In genomic region chr10:21495002-21495685, GRCh38 we compare ENCODE assay signal across 8 cellular contexts. TPM values are rescaled to one million over a fixed set of nuclear protein-coding genes. Genes with fewer than 3 reads are reported as not detected.
DNase-seq lines count a peak whose midpoint lies in the region; ATAC-seq and TF ChIP-seq lines count a peak whose summit lies in the region.

No MANE protein-coding gene starts in this region.

- no peaks in the 10 kb centered on the region for H3K36me3 ChIP-seq in SJCRH30
- H3K36me3 ChIP-seq in psoas muscle (ENCODE audit: insufficient read depth in 1 of 2, low read depth in 1 of 2) = no peaks in the 10 kb centered on the region

- intact Hi-C loops in psoas muscle (cut with DNase I) = loop anchor here (2.0 to 10.0 kb wide), 7 partner anchors 238 to 1492 kb away; partner anchors contain the start of genes DNAJC1 (in 2 of the 2), BMI1 (in 1 of the 2) and COMMD3 (in 1 of the 2)

- CTCF ChIA-PET in activated CD8-positive, alpha-beta memory T cell treated with anti-CD3 and anti-CD28 coated beads, Interleukin-2, amount 10 ng/mL, durations not matched to agents 7 days and 5 days (lab: Charles Lee) = interaction anchor here (0.7 to 3.9 kb wide), 25 partner anchors 8 to 736 kb away, joined by 3 to 33 read pairs (median 5); partner anchors contain the start of gene MLLT10

- no peak for ATAC-seq in activated CD8-positive, alpha-beta memory T cell treated with anti-CD3 and anti-CD28 coated beads, Interleukin-2, amount 10 ng/mL, durations not matched to agents 7 days and 5 days
- ATAC-seq in psoas muscle (peak in 3 of 4 donors; percentile 2 to 12 (median 4)), HG02840 (IDR thresholded peaks at IDR 0.05; ENCODE audit: low FRiP score, unreplicated experiment) (no peak)

- WGBS in psoas muscle, 3 donors = 0 to 1% (median 1%) methylated on average over 35 of the region's 35 CpGs

- DNase-seq in activated CD8-positive, alpha-beta memory T cell treated with anti-CD3 and anti-CD28 coated beads, Interleukin-2, amount 10 ng/mL, durations not matched to agents 7 days and 5 days = no peak
- DNase-seq in activated CD8-positive, alpha-beta memory T cell treated with anti-CD3 and anti-CD28 coated beads for 24 hours = no peak
- DNase-seq in SJCRH30 (no peak), fibroblast of the aortic adventitia (ENCODE audit: low read depth) (peak; percentile 44), psoas muscle (no peak), NCI-H226 (no peak), NOMO-1 treated with DMSO at 0.1 percent for 48 hours (lab: John Stamatoyannopoulos, UW; ENCODE audit: unreplicated experiment) (no peak)

- no peak overlapping the region for H3K27ac ChIP-seq in SJCRH30
- peak overlapping the region; percentile 18 for H3K27ac ChIP-seq in psoas muscle

- peak overlapping the region; percentile 88 for H3K4me3 ChIP-seq in SJCRH30
- peak overlapping the region; percentile 85 for H3K4me3 ChIP-seq in fibroblast of the aortic adventitia (ENCODE audit: low read depth, low read length)
- peak overlapping the region; percentile 83 for H3K4me3 ChIP-seq in psoas muscle

- H3K4me1 ChIP-seq in SJCRH30 (peaks cover 4% of the 10 kb centered on the region; the same call in 1 of the 2 replicates), psoas muscle (no peaks in the 10 kb centered on the region)

- TF ChIP-seq CTCF in fibroblast of the aortic adventitia (IDR thresholded peaks at IDR 0.05; ENCODE audit: insufficient read depth, low read length) (peak; percentile 3), psoas muscle (IDR thresholded peaks at IDR 0.05) (no peak)

- no peaks in the 10 kb centered on the region for H3K36me3 Mint-ChIP-seq in activated CD8-positive, alpha-beta memory T cell treated with anti-CD3 and anti-CD28 coated beads, Interleukin-2, amount 10 ng/mL, durations not matched to agents 7 days and 5 days

- no peaks in the 10 kb centered on the region for H3K9me3 Mint-ChIP-seq in activated CD8-positive, alpha-beta memory T cell treated with anti-CD3 and anti-CD28 coated beads, Interleukin-2, amount 10 ng/mL, durations not matched to agents 7 days and 5 days (ENCODE audit: low read depth)

- no peaks in the 10 kb centered on the region for H3K27me3 ChIP-seq in SJCRH30
- H3K27me3 ChIP-seq in psoas muscle (ENCODE audit: insufficient read depth in 3 of 3, low read length in 2 of 3) = peaks cover 0 to 4% (median 1%) of the 10 kb centered on the region in 3 donors

- peaks cover 24% of the 10 kb centered on the region for H3K4me1 Mint-ChIP-seq in activated CD8-positive, alpha-beta memory T cell treated with anti-CD3 and anti-CD28 coated beads, Interleukin-2, amount 10 ng/mL, durations not matched to agents 7 days and 5 days

- peaks cover 76% of the 10 kb centered on the region for H3K27me3 Mint-ChIP-seq in activated CD8-positive, alpha-beta memory T cell treated with anti-CD3 and anti-CD28 coated beads, Interleukin-2, amount 10 ng/mL, durations not matched to agents 7 days and 5 days

- H3K4me3 Mint-ChIP-seq in activated CD8-positive, alpha-beta memory T cell treated with anti-CD3 and anti-CD28 coated beads, Interleukin-2, amount 10 ng/mL, durations not matched to agents 7 days and 5 days = peak overlapping the region; percentile 74

- no peaks in the 10 kb centered on the region for H3K9me3 ChIP-seq in SJCRH30 (replicated peaks)
- no peaks in the 10 kb centered on the region for H3K9me3 ChIP-seq in psoas muscle

- peak overlapping the region; percentile 26 for H3K27ac Mint-ChIP-seq in activated CD8-positive, alpha-beta memory T cell treated with anti-CD3 and anti-CD28 coated beads, Interleukin-2, amount 10 ng/mL, durations not matched to agents 7 days and 5 days

RNA-seq across cellular contexts. Expression of gene SKIDA1, which starts 30.3 kb away (rescaled TPM):
- under 1 TPM; 0.26 to 0.29 TPM for total RNA-seq in activated CD8-positive, alpha-beta memory T cell treated with anti-CD3 and anti-CD28 coated beads, Interleukin-2, amount 10 ng/mL, durations not matched to agents 7 days and 5 days
- total RNA-seq in SJCRH30 (2014; rRNA removed; shearing (Covaris generic)) = 1.4 and 1.8 TPM in 2 replicates
- 0.41 and 0.90 TPM in 2 replicates for total RNA-seq in fibroblast of the aortic adventitia (ENCODE audit: low replicate concordance)
- under 1 TPM; 0.15 to 0.79 (median 0.35) TPM for total RNA-seq in psoas muscle
- under 1 TPM; 0.04 to 0.21 (median 0.11) TPM for polyA plus RNA-seq in psoas muscle

RNA-seq across cellular contexts. Expression of gene MLLT10, which starts 38.9 kb away (rescaled TPM):
- 10 to 100 TPM; 42.2 to 65.2 TPM for total RNA-seq in activated CD8-positive, alpha-beta memory T cell treated with anti-CD3 and anti-CD28 coated beads, Interleukin-2, amount 10 ng/mL, durations not matched to agents 7 days and 5 days
- 34.1 and 39.3 TPM in 2 replicates for total RNA-seq in SJCRH30 (2014; rRNA removed; shearing (Covaris generic))
- total RNA-seq in fibroblast of the aortic adventitia (ENCODE audit: low replicate concordance) (36.1 and 47.6 TPM in 2 replicates), psoas muscle (10 to 100 TPM; 11.8 to 21.1 (median 16.9) TPM)
- 10 to 100 TPM in 1 of 3 donors, 1 to 10 TPM in 2; 9.6 to 16.0 (median 10.0) TPM for polyA plus RNA-seq in psoas muscle

Comparison
In these comparisons a context has a peak if more than half of its experiments do, and no peak if none do; other contexts are left out.
1. ATAC-seq: peak in psoas muscle (3 of 4); none in activated CD8-positive, alpha-beta memory T cell treated with anti-CD3 and anti-CD28 coated beads, Interleukin-2, amount 10 ng/mL, durations not matched to agents 7 days and 5 days (single experiment) and HG02840 (single experiment).
2. Peak in every context shown above with its lines, with median percentiles within 50 percentile points of each other: H3K4me3 ChIP-seq.